ENCODE assay signal across 1 cellular context in genomic region chr9:91131433-91131839, GRCh38.
TF ChIP-seq lines count a peak whose summit lies in the region.

No MANE protein-coding gene starts in this region.

TF ChIP-seq in GM12878, 131 proteins besides CTCF, POLR2A, EP300 and RAD21 (continued from another document):
- TF ChIP-seq CEBPZ (IDR thresholded peaks at IDR 0.05; ENCODE audit: low read depth, low read length), result no peak
- TF ChIP-seq EGR1 (IDR thresholded peaks at IDR 0.05; ENCODE audit: borderline replicate concordance in 1 of 2, low read depth in 2 of 2, low read length in 2 of 2), result no peak
- peak; percentile 58 for TF ChIP-seq JUNB (IDR thresholded peaks at IDR 0.05)
- peak; percentile 36; the same call in 1 of the 2 replicates for TF ChIP-seq CBFB (IDR thresholded peaks at IDR 0.05; ENCODE audit: low read depth)
- no peak for TF ChIP-seq TBL1XR1 (IDR thresholded peaks at IDR 0.05; ENCODE audit: low read depth, low read length)
- TF ChIP-seq YBX1 (IDR thresholded peaks at IDR 0.05), result no peak
- TF ChIP-seq GABPA (IDR thresholded peaks at IDR 0.05; ENCODE audit: low read depth), result no peak
- no peak for TF ChIP-seq ZBTB40 (IDR thresholded peaks at IDR 0.05; ENCODE audit: borderline replicate concordance)
- TF ChIP-seq PAX5 (IDR thresholded peaks at IDR 0.05; ENCODE audit: borderline replicate concordance, low read depth, low read length), result peak; percentile 85
- no peak for TF ChIP-seq MEF2A (IDR thresholded peaks at IDR 0.05; ENCODE audit: insufficient read depth, low read depth, low read length)
- TF ChIP-seq PAX8 (IDR thresholded peaks at IDR 0.05), result no peak
- 0 out of 2 replicates have a peak, but pooled peaks have one; percentile 29 for TF ChIP-seq ZBED1 (IDR thresholded peaks at IDR 0.05; ENCODE audit: borderline replicate concordance)
- TF ChIP-seq MAX (IDR thresholded peaks at IDR 0.05; ENCODE audit: low read depth, low read length), result no peak
- no peak for TF ChIP-seq E2F4 (IDR thresholded peaks at IDR 0.05; ENCODE audit: low read depth, low read length)
- no peak for TF ChIP-seq EED (IDR thresholded peaks at IDR 0.05; ENCODE audit: low read depth)
- no peak for TF ChIP-seq HSF1 (IDR thresholded peaks at IDR 0.05; ENCODE audit: low read depth, low read length)
- no peak for TF ChIP-seq TCF3 (IDR thresholded peaks at IDR 0.05; ENCODE audit: borderline replicate concordance, insufficient read depth, low read depth, low read length)
- TF ChIP-seq POLR2AphosphoS2 (IDR thresholded peaks at IDR 0.05; ENCODE audit: low read depth, low read length), result no peak
- TF ChIP-seq HDAC6 (IDR thresholded peaks at IDR 0.05; ENCODE audit: unreplicated experiment), result no peak
- no peak for TF ChIP-seq E4F1 (IDR thresholded peaks at IDR 0.05; ENCODE audit: borderline replicate concordance, partially characterized antibody)
- no peak for TF ChIP-seq ESRRA (IDR thresholded peaks at IDR 0.05; ENCODE audit: low read length)
- no peak for TF ChIP-seq SRF (IDR thresholded peaks at IDR 0.05; ENCODE audit: low read depth in 2 of 2, low read length in 2 of 2)
- peak; percentile 75 for TF ChIP-seq RUNX3 (IDR thresholded peaks at IDR 0.05; ENCODE audit: low read length)
- TF ChIP-seq SIX5 (IDR thresholded peaks at IDR 0.05; ENCODE audit: low read depth, low read length, severe bottlenecking), result no peak
- no peak for TF ChIP-seq RAD51 (IDR thresholded peaks at IDR 0.05)
